26 cellular contexts compared by ENCODE assay signal in genomic region chr1:153688736-153689328, GRCh38. TPM values are rescaled to one million over a fixed set of nuclear protein-coding genes. Genes with fewer than 3 reads are reported as not detected.
"Had no signal": no experiment of that assay in that cellular context is flagged by ENCODE, and none has a peak within 500 bp of the region (broad histone marks: within the 10 kb centered on the region; RNA-seq: fewer than 3 reads in every experiment).

No MANE protein-coding gene starts in this region.

- FAIRE-seq: colon, islet of Langerhans, small intestine had no signal

- DNase-seq: activated CD4-positive, alpha-beta memory T cell treated with anti-CD3 and anti-CD28 coated beads for 36 hours; activated CD4-positive, alpha-beta T cell treated with anti-CD3 and anti-CD28 coated beads for 48 hours; activated CD4-positive, CD25-positive, alpha-beta regulatory T cell; activated CD8-positive, alpha-beta memory T cell treated with anti-CD3 and anti-CD28 coated beads, Interleukin-2, amount 10 ng/mL, durations not matched to agents 7 days and 5 days; aorta; central memory CD4-positive, alpha-beta T cell; left cardiac atrium; nephron progenitor cell; occipital lobe; small intestine; stimulated activated CD4-positive, alpha-beta T cell treated with anti-CD3 and anti-CD28 coated beads, Interleukin-2, amount 100 ng/mL, for 24 hours; stomach; T1000; transverse colon; uterus had no signal

- ATAC-seq: activated CD8-positive, alpha-beta memory T cell treated with anti-CD3 and anti-CD28 coated beads, Interleukin-2, amount 10 ng/mL, durations not matched to agents 7 days and 5 days; activated naive CD4-positive, alpha-beta T cell treated with anti-CD3 and anti-CD28 coated beads, Interleukin-2, amount 50 U/mL, for 72 hours; activated T-helper 17 cell treated with anti-CD3 and anti-CD28 coated beads, Interleukin-2, amount 50 U/mL, for 72 hours; heart left ventricle; left cardiac atrium; sciatic nerve; stimulated activated effector memory CD8-positive, alpha-beta T cell treated with anti-CD3 and anti-CD28 coated beads, Interleukin-12 subunit alpha, Interleukin-12 subunit beta, amount 100 ng/mL, for 72 hours had no signal

- H3K36me3 Mint-ChIP-seq: activated CD4-positive, alpha-beta memory T cell treated with anti-CD3 and anti-CD28 coated beads for 36 hours; activated CD8-positive, alpha-beta memory T cell treated with anti-CD3 and anti-CD28 coated beads, Interleukin-2, amount 10 ng/mL, durations not matched to agents 7 days and 5 days; activated naive CD4-positive, alpha-beta T cell treated with anti-CD3 and anti-CD28 coated beads, Interleukin-2, amount 50 U/mL, for 72 hours; stimulated activated effector memory CD8-positive, alpha-beta T cell treated with anti-CD3 and anti-CD28 coated beads, Interleukin-12 subunit alpha, Interleukin-12 subunit beta, amount 100 ng/mL, for 72 hours had no signal

- H3K4me1 ChIP-seq: transverse colon, uterus had no signal

- H3K9me3 ChIP-seq: heart left ventricle, stomach, transverse colon, uterus had no signal

- H3K9me3 Mint-ChIP-seq: activated CD4-positive, alpha-beta memory T cell treated with anti-CD3 and anti-CD28 coated beads for 36 hours; activated naive CD4-positive, alpha-beta T cell treated with anti-CD3 and anti-CD28 coated beads, Interleukin-2, amount 50 U/mL, for 72 hours; activated T-helper 17 cell treated with anti-CD3 and anti-CD28 coated beads, Interleukin-2, amount 50 U/mL, for 72 hours; nephron progenitor cell; stimulated activated effector memory CD8-positive, alpha-beta T cell treated with anti-CD3 and anti-CD28 coated beads, Interleukin-12 subunit alpha, Interleukin-12 subunit beta, amount 100 ng/mL, for 72 hours; T-helper 1 cell treated with Interleukin-12 subunit alpha and Interleukin-12 subunit beta and Interleukin-4 antibody, amounts not matched to agents 30 μg/mL and 1 μg/mL, for 36 hours had no signal

- H3K4me3 ChIP-seq: heart left ventricle, stomach, transverse colon, uterus had no signal

- H3K27me3 ChIP-seq: heart left ventricle, stomach, transverse colon, uterus had no signal

- H3K36me3 ChIP-seq: transverse colon, uterus had no signal

- H3K27ac ChIP-seq: epithelial cell of prostate, heart left ventricle, stomach, transverse colon, uterus had no signal

- H3K4me1 Mint-ChIP-seq: activated CD8-positive, alpha-beta memory T cell treated with anti-CD3 and anti-CD28 coated beads, Interleukin-2, amount 10 ng/mL, durations not matched to agents 7 days and 5 days; activated T-helper 17 cell treated with anti-CD3 and anti-CD28 coated beads, Interleukin-2, amount 50 U/mL, for 72 hours; stimulated activated effector memory CD8-positive, alpha-beta T cell treated with anti-CD3 and anti-CD28 coated beads, Interleukin-12 subunit alpha, Interleukin-12 subunit beta, amount 100 ng/mL, for 72 hours had no signal

- H3K27ac Mint-ChIP-seq: activated CD4-positive, alpha-beta memory T cell treated with anti-CD3 and anti-CD28 coated beads for 36 hours; activated CD8-positive, alpha-beta memory T cell treated with anti-CD3 and anti-CD28 coated beads, Interleukin-2, amount 10 ng/mL, durations not matched to agents 7 days and 5 days; activated T-helper 17 cell treated with anti-CD3 and anti-CD28 coated beads, Interleukin-2, amount 50 U/mL, for 72 hours; nephron progenitor cell; stimulated activated effector memory CD8-positive, alpha-beta T cell treated with anti-CD3 and anti-CD28 coated beads, Interleukin-12 subunit alpha, Interleukin-12 subunit beta, amount 100 ng/mL, for 72 hours; T-helper 1 cell treated with Interleukin-12 subunit alpha and Interleukin-12 subunit beta and Interleukin-4 antibody, amounts not matched to agents 30 μg/mL and 1 μg/mL, for 36 hours had no signal

- H3K4me3 Mint-ChIP-seq: activated CD4-positive, alpha-beta memory T cell treated with anti-CD3 and anti-CD28 coated beads for 36 hours; activated CD8-positive, alpha-beta memory T cell treated with anti-CD3 and anti-CD28 coated beads, Interleukin-2, amount 10 ng/mL, durations not matched to agents 7 days and 5 days; activated T-helper 17 cell treated with anti-CD3 and anti-CD28 coated beads, Interleukin-2, amount 50 U/mL, for 72 hours; nephron progenitor cell; stimulated activated effector memory CD8-positive, alpha-beta T cell treated with anti-CD3 and anti-CD28 coated beads, Interleukin-12 subunit alpha, Interleukin-12 subunit beta, amount 100 ng/mL, for 72 hours; T-helper 1 cell treated with Interleukin-12 subunit alpha and Interleukin-12 subunit beta and Interleukin-4 antibody, amounts not matched to agents 30 μg/mL and 1 μg/mL, for 36 hours had no signal

RNA-seq across cellular contexts. Expression of gene NPR1, which starts 10.3 kb away (rescaled TPM):
- total RNA-seq: activated naive CD4-positive, alpha-beta T cell treated with anti-CD3 and anti-CD28 coated beads, Interleukin-2, amount 50 U/mL, for 72 hours; mononuclear cell; myocyte had no signal
